Comparison of ENCODE assay signal across 17 cellular contexts in the genomic region with DNA sequence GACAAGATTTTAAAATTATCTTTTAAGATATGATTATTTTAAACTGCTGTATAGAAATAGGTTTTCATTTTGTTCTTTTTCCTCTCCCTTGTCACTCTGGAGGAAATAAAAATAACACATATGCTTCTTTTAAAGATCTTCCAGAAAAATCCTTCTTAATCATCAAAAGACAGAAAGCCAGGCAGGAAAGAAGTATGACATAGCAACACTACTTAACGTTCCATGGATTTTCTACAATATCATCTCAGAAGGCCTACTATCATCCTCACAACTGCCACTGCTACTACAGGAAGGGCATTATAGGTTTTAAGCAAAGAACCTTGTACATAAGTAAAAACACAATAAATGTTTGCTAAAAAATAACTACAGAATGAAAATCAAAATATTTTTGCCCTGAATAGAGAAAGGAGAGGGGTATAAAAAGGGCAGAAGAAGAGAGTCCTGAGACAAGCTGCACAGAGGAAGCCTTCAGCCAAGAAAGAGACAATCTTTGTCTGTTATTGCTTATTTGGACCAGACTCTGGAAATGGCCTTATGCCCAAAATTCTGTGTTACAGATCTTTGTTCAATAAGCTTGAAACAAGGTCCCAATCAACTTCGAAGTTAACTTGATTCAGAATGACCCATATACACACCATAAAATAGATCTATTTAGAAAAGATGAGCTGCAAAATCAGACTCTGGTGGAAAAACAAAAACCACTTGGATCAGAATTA.
DNase-seq lines count a peak whose midpoint lies in the region; ATAC-seq and TF ChIP-seq lines count a peak whose summit lies in the region.
"Had no signal": no experiment of that assay in that cellular context is flagged by ENCODE, and none has a peak within 500 bp of the region (broad histone marks: within the 10 kb centered on the region; RNA-seq: fewer than 3 reads in every experiment).

No MANE protein-coding gene starts in this region.

- TF ChIP-seq CTCF in SU-DHL-6 (IDR thresholded peaks at IDR 0.05; ENCODE audit: insufficient read depth, low read length, poor library complexity, severe bottlenecking) (no peak), foreskin keratinocyte (conservative IDR thresholded peaks at IDR 0.05) (no peak)

- H3K27ac ChIP-seq in SU-DHL-6 (ENCODE audit: low read depth, low read length): peak overlapping the region; percentile 66
- H3K27ac ChIP-seq in foreskin keratinocyte: peak overlapping the region; percentile 6
- H3K27ac ChIP-seq: upper lobe of right lung had no signal

- H3K9me3 Mint-ChIP-seq in stimulated activated naive CD8-positive, alpha-beta T cell treated with anti-CD3 and anti-CD28 coated beads, Interleukin-15, amount 100 ng/mL, for 72 hours: peaks cover 8 to 10% of the 10 kb centered on the region in 2 donors

- no peaks in the 10 kb centered on the region for H3K9me2 ChIP-seq in SU-DHL-6 (replicated peaks; ENCODE audit: insufficient read depth, low read length)

- H3K4me2 ChIP-seq in SU-DHL-6 (ENCODE audit: low read depth, low read length, poor library complexity, severe bottlenecking): peak overlapping the region; percentile 30

- in situ Hi-C loops in G401 (cut with HindIII; ENCODE audit: low sequenced_read_pairs): no loop called here

- no peak overlapping the region for H3K4me3 Mint-ChIP-seq in stimulated activated naive CD8-positive, alpha-beta T cell treated with anti-CD3 and anti-CD28 coated beads, Interleukin-15, amount 100 ng/mL, for 72 hours
- H3K4me3 Mint-ChIP-seq: dendritic cell treated with granulocyte-macrophage colony-stimulating factor and Interleukin-4, amounts not matched to agents 40 ng/mL and 50 ng/mL, for 4 days; stimulated activated effector memory CD8-positive, alpha-beta T cell treated with anti-CD3 and anti-CD28 coated beads, Interleukin-12 subunit alpha, Interleukin-12 subunit beta, amount 100 ng/mL, for 72 hours had no signal

- H3K9me3 ChIP-seq in SU-DHL-6 (ENCODE audit: insufficient read depth, low read length): peaks cover 22% of the 10 kb centered on the region; the same call in 1 of the 2 replicates

- peaks cover 35% of the 10 kb centered on the region for H3K36me3 ChIP-seq in SU-DHL-6 (ENCODE audit: low read length)
- H3K36me3 ChIP-seq: upper lobe of right lung had no signal

- no peaks in the 10 kb centered on the region for H4K20me1 ChIP-seq in SU-DHL-6 (ENCODE audit: low read depth, low read length)

- no peaks in the 10 kb centered on the region for H3K4me1 ChIP-seq in foreskin keratinocyte

- H3K27me3 ChIP-seq in SU-DHL-6 (ENCODE audit: low read length): no peaks in the 10 kb centered on the region
- no peaks in the 10 kb centered on the region for H3K27me3 ChIP-seq in foreskin keratinocyte
- H3K27me3 ChIP-seq: upper lobe of right lung had no signal

- H3K79me2 ChIP-seq in SU-DHL-6 (ENCODE audit: insufficient read depth, low read length): peaks cover 100% of the 10 kb centered on the region

- peaks cover 22% of the 10 kb centered on the region; the same call in 1 of the 2 replicates for H3F3A ChIP-seq in SU-DHL-6 (ENCODE audit: insufficient read depth)

- H3K9ac ChIP-seq in SU-DHL-6 (ENCODE audit: low read length): peak overlapping the region; percentile 32

- DNase-seq in G401 (ENCODE audit: low spot score) (peak; percentile 71), foreskin keratinocyte (no peak), putamen (ENCODE audit: low spot score) (peak; percentile 49)
- no peak for DNase-seq in effector CD8-positive, alpha-beta T cell (lab: John Stamatoyannopoulos, UW)
- no peak for DNase-seq in stimulated activated naive CD8-positive, alpha-beta T cell treated with anti-CD3 and anti-CD28 coated beads, Interleukin-15, amount 100 ng/mL, for 72 hours
- DNase-seq: activated CD4-positive, alpha-beta T cell treated with anti-CD3 and anti-CD28 coated beads, Interleukin-2, amount 50 U/mL, for 48 hours; DMS79; HCEC 1CT; NCI-H2171 treated with DMSO at 0.1 percent for 48 hours; SIG-M5; upper lobe of right lung had no signal

- H2AFZ ChIP-seq in SU-DHL-6 (ENCODE audit: low read depth, low read length, severe bottlenecking): no peak overlapping the region

- H3K4me3 ChIP-seq in SU-DHL-6 (ENCODE audit: insufficient read depth, low read length, poor library complexity, severe bottlenecking): no peak overlapping the region
- H3K4me3 ChIP-seq: upper lobe of right lung had no signal

- H3K27ac Mint-ChIP-seq in stimulated activated naive CD8-positive, alpha-beta T cell treated with anti-CD3 and anti-CD28 coated beads, Interleukin-15, amount 100 ng/mL, for 72 hours: no peak overlapping the region
- H3K27ac Mint-ChIP-seq: activated T-helper 2 cell treated with anti-CD3 and anti-CD28 coated beads, Interferon-gamma antibody, Interleukin-2, Interleukin-4, amounts not matched to agents 10 μg/mL and 5 μg/mL and 100 μg/mL, durations not matched to agents 14 hours and 24 hours and 36 hours; dendritic cell treated with granulocyte-macrophage colony-stimulating factor and Interleukin-4, amounts not matched to agents 40 ng/mL and 50 ng/mL, for 4 days; stimulated activated effector memory CD8-positive, alpha-beta T cell treated with anti-CD3 and anti-CD28 coated beads, Interleukin-12 subunit alpha, Interleukin-12 subunit beta, amount 100 ng/mL, for 72 hours had no signal

- no peak for ATAC-seq in foreskin keratinocyte
- no peak for ATAC-seq in GM19455 (IDR thresholded peaks at IDR 0.05; ENCODE audit: unreplicated experiment)
- no peak for ATAC-seq in stimulated activated naive CD8-positive, alpha-beta T cell treated with anti-CD3 and anti-CD28 coated beads, Interleukin-15, amount 100 ng/mL, for 72 hours
- ATAC-seq: HepG2, upper lobe of right lung had no signal

- H3K4me1 Mint-ChIP-seq in stimulated activated naive CD8-positive, alpha-beta T cell treated with anti-CD3 and anti-CD28 coated beads, Interleukin-15, amount 100 ng/mL, for 72 hours: peaks cover 43% of the 10 kb centered on the region

- no peaks in the 10 kb centered on the region for H3K27me3 Mint-ChIP-seq in stimulated activated naive CD8-positive, alpha-beta T cell treated with anti-CD3 and anti-CD28 coated beads, Interleukin-15, amount 100 ng/mL, for 72 hours
- H3K27me3 Mint-ChIP-seq: dendritic cell treated with granulocyte-macrophage colony-stimulating factor and Interleukin-4, amounts not matched to agents 40 ng/mL and 50 ng/mL, for 4 days had no signal

Comparison
In these comparisons a context has a peak if more than half of its experiments do, and no peak if none do; other contexts are left out.
1. DNase-seq: peak in G401 (single experiment) and putamen (single experiment); none in foreskin keratinocyte (0 of 2), effector CD8-positive, alpha-beta T cell (single experiment) and stimulated activated naive CD8-positive, alpha-beta T cell treated with anti-CD3 and anti-CD28 coated beads, Interleukin-15, amount 100 ng/mL, for 72 hours (0 of 2).